Comparison of ENCODE assay signal across 8 cellular contexts in genomic region chr6:12602951-12603710, GRCh38.
DNase-seq lines count a peak whose midpoint lies in the region; ATAC-seq and TF ChIP-seq lines count a peak whose summit lies in the region.

No MANE protein-coding gene starts in this region.

- H3K27ac Mint-ChIP-seq in activated T-helper 17 cell treated with anti-CD3 and anti-CD28 coated beads, Interleukin-2, amount 50 U/mL, for 72 hours = no peak overlapping the region
- H3K27ac Mint-ChIP-seq in activated naive CD4-positive, alpha-beta T cell treated with anti-CD3 and anti-CD28 coated beads, Interleukin-2, amount 50 U/mL, for 72 hours = no peak overlapping the region

- CTCF ChIA-PET in A673 (lab: Charles Lee) = interaction anchor here (0.5 to 1.5 kb wide), 4 partner anchors 286 to 945 kb away, joined by 3 to 7 read pairs (median 4); partner anchors contain the start of gene EDN1

- H3K9me3 ChIP-seq in A673 (ENCODE audit: low read depth, low read length, poor library complexity, severe bottlenecking) = no peaks in the 10 kb centered on the region

- POLR2A ChIA-PET in A673 (lab: Charles Lee; ENCODE audit: low non-redundant PET) = interaction anchor here (0.7 kb wide), 1 partner anchor 247 kb away, joined by 3 read pairs; no protein-coding TSS in a partner anchor

- no peak for ATAC-seq in activated T-helper 17 cell treated with anti-CD3 and anti-CD28 coated beads, Interleukin-2, amount 50 U/mL, for 72 hours (replicated peaks)
- no peak for ATAC-seq in activated naive CD4-positive, alpha-beta T cell treated with anti-CD3 and anti-CD28 coated beads, Interleukin-2, amount 50 U/mL, for 72 hours

- DNase-seq in A673 (ENCODE audit: low spot score) (peak; percentile 65), H4 (ENCODE audit: low spot score) (peak; percentile 66), RPMI8226 (peak; percentile 22), fibroblast of villous mesenchyme (ENCODE audit: low read depth) (peak; percentile 61), retina (peak; percentile 62)
- DNase-seq in activated naive CD4-positive, alpha-beta T cell treated with anti-CD3 and anti-CD28 coated beads, Interleukin-2, amount 50 U/mL, for 72 hours (ENCODE audit: low spot score in 2 of 2) = no peak
- DNase-seq in stimulated activated naive CD4-positive, alpha-beta T cell treated with Interleukin-2 at 50 U/mL for 16 hours (lab: John Stamatoyannopoulos, UW) = no peak

- no peaks in the 10 kb centered on the region for H3K36me3 ChIP-seq in A673 (ENCODE audit: insufficient read depth, low read length, poor library complexity, severe bottlenecking)

- no peak overlapping the region for H3K4me3 Mint-ChIP-seq in activated T-helper 17 cell treated with anti-CD3 and anti-CD28 coated beads, Interleukin-2, amount 50 U/mL, for 72 hours

- BruUV-seq in A673 (replicated peaks; lab: Mats Ljungman, UMichigan) = no TSS peak

- H3K4me1 Mint-ChIP-seq in activated T-helper 17 cell treated with anti-CD3 and anti-CD28 coated beads, Interleukin-2, amount 50 U/mL, for 72 hours = no peaks in the 10 kb centered on the region

- no peaks in the 10 kb centered on the region for H3K27me3 ChIP-seq in A673 (replicated peaks; ENCODE audit: insufficient read depth, low read depth, low read length, poor library complexity)

- TF ChIP-seq CTCF in A673 (conservative IDR thresholded peaks at IDR 0.05; ENCODE audit: low read depth, low read length) (peak; percentile 59), fibroblast of villous mesenchyme (IDR thresholded peaks at IDR 0.05; ENCODE audit: insufficient read depth, low read depth, low read length) (peak; percentile 57)

- peaks cover 31% of the 10 kb centered on the region for H3K27me3 Mint-ChIP-seq in activated T-helper 17 cell treated with anti-CD3 and anti-CD28 coated beads, Interleukin-2, amount 50 U/mL, for 72 hours

- H3K36me3 Mint-ChIP-seq in activated T-helper 17 cell treated with anti-CD3 and anti-CD28 coated beads, Interleukin-2, amount 50 U/mL, for 72 hours (ENCODE audit: low read depth) = no peaks in the 10 kb centered on the region
- H3K36me3 Mint-ChIP-seq in activated naive CD4-positive, alpha-beta T cell treated with anti-CD3 and anti-CD28 coated beads, Interleukin-2, amount 50 U/mL, for 72 hours = no peaks in the 10 kb centered on the region

- H3K9me3 Mint-ChIP-seq in activated T-helper 17 cell treated with anti-CD3 and anti-CD28 coated beads, Interleukin-2, amount 50 U/mL, for 72 hours = no peaks in the 10 kb centered on the region
- H3K9me3 Mint-ChIP-seq in activated naive CD4-positive, alpha-beta T cell treated with anti-CD3 and anti-CD28 coated beads, Interleukin-2, amount 50 U/mL, for 72 hours = no peaks in the 10 kb centered on the region

- H3K4me3 ChIP-seq in A673 (ENCODE audit: low read depth, low read length, poor library complexity, severe bottlenecking) = no peak overlapping the region
- no peak overlapping the region for H3K4me3 ChIP-seq in fibroblast of villous mesenchyme (ENCODE audit: low read depth, low read length)

- intact Hi-C loops in A673 (cut with micrococcal nuclease; ENCODE audit: unreplicated experiment) = loop anchor here (5.0 to 10.0 kb wide), 4 partner anchors 292 to 1016 kb away; partner anchors contain the start of gene EDN1

- no peak overlapping the region for H3K27ac ChIP-seq in A673 (ENCODE audit: low read depth, low read length, poor library complexity, severe bottlenecking)

- peaks cover 11% of the 10 kb centered on the region for H3K4me1 ChIP-seq in A673 (ENCODE audit: insufficient read depth, low read length, poor library complexity, severe bottlenecking)

Comparison
In these comparisons a context has a peak if more than half of its experiments do, and no peak if none do; other contexts are left out.
1. DNase-seq: peak in A673 (single experiment), H4 (single experiment), RPMI8226 (single experiment), fibroblast of villous mesenchyme (single experiment) and retina (single experiment); none in activated naive CD4-positive, alpha-beta T cell treated with anti-CD3 and anti-CD28 coated beads, Interleukin-2, amount 50 U/mL, for 72 hours (0 of 2) and stimulated activated naive CD4-positive, alpha-beta T cell treated with Interleukin-2 at 50 U/mL for 16 hours (single experiment).